15 cellular contexts compared by ENCODE assay signal in genomic region chr3:196997311-196997710, GRCh38.
"Had no signal": no experiment of that assay in that cellular context is flagged by ENCODE, and none has a peak within 500 bp of the region (broad histone marks: within the 10 kb centered on the region; RNA-seq: fewer than 3 reads in every experiment).

No MANE protein-coding gene starts in this region.

- H3K4me3 ChIP-seq: thoracic aorta had no signal

- H3K36me3 ChIP-seq: thoracic aorta had no signal

- ATAC-seq: activated CD8-positive, alpha-beta memory T cell treated with anti-CD3 and anti-CD28 coated beads, Interleukin-2, amount 10 ng/mL, durations not matched to agents 7 days and 5 days; naive thymus-derived CD4-positive, alpha-beta T cell; stimulated activated naive CD8-positive, alpha-beta T cell treated with anti-CD3 and anti-CD28 coated beads, Interleukin-15, Interleukin-2, amounts not matched to agents 100 U/mL and 50 U/mL, for 24 hours had no signal

- H3K4me1 Mint-ChIP-seq: activated naive CD8-positive, alpha-beta T cell treated with anti-CD3 and anti-CD28 coated beads for 36 hours had no signal

- DNase-seq: activated CD4-positive, alpha-beta T cell treated with anti-CD3 and anti-CD28 coated beads, Interleukin-2, amount 50 U/mL, for 4 hours; activated CD8-positive, alpha-beta memory T cell treated with anti-CD3 and anti-CD28 coated beads, Interleukin-2, amount 10 ng/mL, durations not matched to agents 7 days and 5 days; activated gamma-delta T cell; activated naive CD8-positive, alpha-beta T cell treated with anti-CD3 and anti-CD28 coated beads for 36 hours; activated T-cell treated with anti-CD3 and anti-CD28 coated beads, Interleukin-2, amount 50 U/mL, for 48 hours; hippocampal formation; naive thymus-derived CD4-positive, alpha-beta T cell; nucleus accumbens; stimulated activated CD4-positive, alpha-beta T cell treated with anti-CD3 and anti-CD28 coated beads, Interleukin-4, amount 100 ng/mL, for 1 hour; stimulated activated CD8-positive, alpha-beta memory T cell treated with anti-CD3 and anti-CD28 coated beads, Interleukin-4, amount 100 ng/mL, for 48 hours; stimulated activated naive CD8-positive, alpha-beta T cell treated with anti-CD3 and anti-CD28 coated beads, Interleukin-15, Interleukin-2, amounts not matched to agents 100 U/mL and 50 U/mL, for 24 hours; SW 1271 had no signal

- H3K9me3 Mint-ChIP-seq: activated naive CD8-positive, alpha-beta T cell treated with anti-CD3 and anti-CD28 coated beads for 36 hours; T-helper 2 cell treated with Interferon-gamma antibody and Interleukin-4, amounts not matched to agents 5 μg/mL and 100 μg/mL, for 36 hours had no signal

- H3K36me3 Mint-ChIP-seq: activated CD8-positive, alpha-beta memory T cell treated with anti-CD3 and anti-CD28 coated beads, Interleukin-2, amount 10 ng/mL, durations not matched to agents 7 days and 5 days; activated naive CD8-positive, alpha-beta T cell treated with anti-CD3 and anti-CD28 coated beads for 36 hours; naive thymus-derived CD4-positive, alpha-beta T cell had no signal

- H3K4me3 Mint-ChIP-seq: activated CD8-positive, alpha-beta memory T cell treated with anti-CD3 and anti-CD28 coated beads, Interleukin-2, amount 10 ng/mL, durations not matched to agents 7 days and 5 days; activated naive CD8-positive, alpha-beta T cell treated with anti-CD3 and anti-CD28 coated beads for 36 hours; naive thymus-derived CD4-positive, alpha-beta T cell; T-helper 2 cell treated with Interferon-gamma antibody and Interleukin-4, amounts not matched to agents 5 μg/mL and 100 μg/mL, for 36 hours had no signal

- H3K27me3 Mint-ChIP-seq: activated naive CD8-positive, alpha-beta T cell treated with anti-CD3 and anti-CD28 coated beads for 36 hours had no signal

- H3K27ac Mint-ChIP-seq: activated CD8-positive, alpha-beta memory T cell treated with anti-CD3 and anti-CD28 coated beads, Interleukin-2, amount 10 ng/mL, durations not matched to agents 7 days and 5 days; activated naive CD8-positive, alpha-beta T cell treated with anti-CD3 and anti-CD28 coated beads for 36 hours; naive thymus-derived CD4-positive, alpha-beta T cell; progenitor cell of endocrine pancreas; T-helper 2 cell treated with Interferon-gamma antibody and Interleukin-4, amounts not matched to agents 5 μg/mL and 100 μg/mL, for 36 hours had no signal

- H3K9me3 ChIP-seq: thoracic aorta had no signal

- H3K27ac ChIP-seq: thoracic aorta had no signal
